In genomic region chr15:71115567-71116351, GRCh38 we compare ENCODE assay signal across 8 cellular contexts. TPM values are rescaled to one million over a fixed set of nuclear protein-coding genes. Genes with fewer than 3 reads are reported as not detected.
A peak's percentile ranks its signal among the peaks of the same experiment; 100 is the strongest.
DNase-seq lines count a peak whose midpoint lies in the region; ATAC-seq and TF ChIP-seq lines count a peak whose summit lies in the region.

No MANE protein-coding gene starts in this region.

- H3K36me3 ChIP-seq in breast epithelium (no peaks in the 10 kb centered on the region), kidney epithelial cell (ENCODE audit: control insufficient read depth, insufficient read depth, low read length) (no peaks in the 10 kb centered on the region)

- intact Hi-C loops in breast epithelium (cut with DNase I; ENCODE audit: low total_unique reads): loop anchor here (5.0 to 10.0 kb wide), 2 partner anchors 232 to 329 kb away; no protein-coding TSS in a partner anchor

- H3K27ac ChIP-seq in breast epithelium: peak overlapping the region; percentile 81 to 90

- TF ChIP-seq CTCF in breast epithelium (IDR thresholded peaks at IDR 0.05): no peak
- no peak for TF ChIP-seq CTCF in kidney epithelial cell (IDR thresholded peaks at IDR 0.05; ENCODE audit: insufficient read depth, low read length, poor library complexity, severe bottlenecking)

- H3K27ac Mint-ChIP-seq in stimulated activated naive CD8-positive, alpha-beta T cell treated with anti-CD3 and anti-CD28 coated beads, Interleukin-15, amount 100 ng/mL, for 72 hours: no peak overlapping the region

- H3K27me3 ChIP-seq in breast epithelium (no peaks in the 10 kb centered on the region), kidney epithelial cell (ENCODE audit: control insufficient read depth, insufficient read depth, low read length) (no peaks in the 10 kb centered on the region)

- H3K9me3 ChIP-seq in breast epithelium: no peaks in the 10 kb centered on the region

- no peak for TF ChIP-seq POLR2A in breast epithelium (IDR thresholded peaks at IDR 0.05)

- DNase-seq in NCI-H2171 treated with DMSO at 0.1 percent for 48 hours (lab: John Stamatoyannopoulos, UW) (peak; percentile 29), NCI-H2171 (lab: John Stamatoyannopoulos, UW) (no peak), HEK293T (ENCODE audit: extremely low spot score) (peak; percentile 62), NCI-H460 (ENCODE audit: extremely low read depth, low read depth) (peak; percentile 24), breast epithelium (ENCODE audit: low spot score in 2 of 2) (peak; percentile 40 to 64), kidney epithelial cell (ENCODE audit: low read depth) (no peak), mesenteric fat pad (ENCODE audit: low spot score) (no peak)
- peak; percentile 8 to 10 for DNase-seq in stimulated activated naive CD8-positive, alpha-beta T cell treated with anti-CD3 and anti-CD28 coated beads, Interleukin-15, amount 100 ng/mL, for 72 hours

- POLR2A ChIA-PET in HEK293T (lab: Yijun Ruan, JAX): interaction anchor here (0.6 to 1.4 kb wide), 2 partner anchors 9 to 14 kb away, joined by 3 to 4 read pairs; no protein-coding TSS in a partner anchor

- peaks cover 64% of the 10 kb centered on the region for H3K27me3 Mint-ChIP-seq in stimulated activated naive CD8-positive, alpha-beta T cell treated with anti-CD3 and anti-CD28 coated beads, Interleukin-15, amount 100 ng/mL, for 72 hours

- peak; percentile 62 for ATAC-seq in stimulated activated naive CD8-positive, alpha-beta T cell treated with anti-CD3 and anti-CD28 coated beads, Interleukin-15, amount 100 ng/mL, for 72 hours

- no peaks in the 10 kb centered on the region for H3K4me1 ChIP-seq in breast epithelium

- CTCF ChIA-PET in HEK293T (lab: Yijun Ruan, JAX): interaction anchor here (0.6 to 0.7 kb wide), 4 partner anchors 7 to 247 kb away, joined by 3 read pairs; no protein-coding TSS in a partner anchor

- peaks cover 14% of the 10 kb centered on the region for H3K4me1 Mint-ChIP-seq in stimulated activated naive CD8-positive, alpha-beta T cell treated with anti-CD3 and anti-CD28 coated beads, Interleukin-15, amount 100 ng/mL, for 72 hours

- H3K4me3 Mint-ChIP-seq in stimulated activated naive CD8-positive, alpha-beta T cell treated with anti-CD3 and anti-CD28 coated beads, Interleukin-15, amount 100 ng/mL, for 72 hours: peak overlapping the region; percentile 80

- H3K4me3 ChIP-seq in breast epithelium: peak overlapping the region; percentile 44 to 73 (median 66)
- peak overlapping the region; percentile 81 for H3K4me3 ChIP-seq in kidney epithelial cell (ENCODE audit: low read depth, low read length)

- H3K9me3 Mint-ChIP-seq in stimulated activated naive CD8-positive, alpha-beta T cell treated with anti-CD3 and anti-CD28 coated beads, Interleukin-15, amount 100 ng/mL, for 72 hours: no peaks in the 10 kb centered on the region

TF ChIP-seq in HEK293T, 16 proteins besides CTCF, POLR2A, EP300 and RAD21:
- 0 out of 2 replicates have a peak, but pooled peaks have one; percentile 1 for TF ChIP-seq FOXM1 (IDR thresholded peaks at IDR 0.05; ENCODE audit: borderline replicate concordance)
- TF ChIP-seq L3MBTL2 (conservative IDR thresholded peaks at IDR 0.05): no peak
- TF ChIP-seq ARNT (IDR thresholded peaks at IDR 0.05): 0 out of 2 replicates have a peak, but pooled peaks have one; percentile 26
TF ChIP-seq in HEK293T: peak in this region for 2.

RNA-seq across cellular contexts. Expression of gene THSD4, which starts 0.5 kb away (rescaled TPM):
- total RNA-seq in NCI-H460 (2014; rRNA removed; shearing (Covaris generic)): 20.0 and 21.7 TPM in 2 replicates
- 4.0 and 9.3 TPM in 2 replicates for polyA plus RNA-seq in NCI-H460 (2014; cell fraction: nucleus; rRNA removed)
- total RNA-seq in breast epithelium: 10 to 100 TPM in 2 of 3 donors, under 1 TPM in 1; 0.64 to 58.7 (median 41.3) TPM
- total RNA-seq in kidney epithelial cell: 17.7 and 19.6 TPM in 2 replicates
- 5.1 TPM for total RNA-seq in mesenteric fat pad

Comparison
In these comparisons a context has a peak if more than half of its experiments do, and no peak if none do; other contexts are left out.
1. DNase-seq: peak in NCI-H2171 treated with DMSO at 0.1 percent for 48 hours (single experiment), HEK293T (single experiment), NCI-H460 (single experiment), breast epithelium (2 of 2) and stimulated activated naive CD8-positive, alpha-beta T cell treated with anti-CD3 and anti-CD28 coated beads, Interleukin-15, amount 100 ng/mL, for 72 hours (2 of 2); none in NCI-H2171 (single experiment), kidney epithelial cell (single experiment) and mesenteric fat pad (single experiment).